Comparison of ENCODE assay signal across 9 cellular contexts in genomic region chr20:31606678-31606927, GRCh38. TPM values are rescaled to one million over a fixed set of nuclear protein-coding genes. Genes with fewer than 3 reads are reported as not detected.
DNase-seq lines count a peak whose midpoint lies in the region; ATAC-seq and TF ChIP-seq lines count a peak whose summit lies in the region.
"Had no signal": no experiment of that assay in that cellular context is flagged by ENCODE, and none has a peak within 500 bp of the region (broad histone marks: within the 10 kb centered on the region; RNA-seq: fewer than 3 reads in every experiment).

No MANE protein-coding gene starts in this region.

- intact Hi-C loops in psoas muscle (cut with DNase I): no loop called here
- intact Hi-C loops in left colon (cut with DNase I, micrococcal nuclease): no loop called here

- TF ChIP-seq CTCF in DND-41 (IDR thresholded peaks at IDR 0.05; ENCODE audit: borderline replicate concordance, extremely low read depth, low read length, poor library complexity, severe bottlenecking) (no peak), fibroblast of villous mesenchyme (IDR thresholded peaks at IDR 0.05; ENCODE audit: insufficient read depth, low read depth, low read length) (no peak), psoas muscle (IDR thresholded peaks at IDR 0.05) (no peak)

- H3K4me3 ChIP-seq in DND-41 (ENCODE audit: low read depth in 1 of 2, low read length in 2 of 2) (no peak overlapping the region), fibroblast of villous mesenchyme (ENCODE audit: low read depth, low read length) (peak overlapping the region; percentile 85), psoas muscle (peak overlapping the region; percentile 80)

- H3K79me2 ChIP-seq in DND-41 (ENCODE audit: insufficient read depth, low read length): no peaks in the 10 kb centered on the region

- no peak overlapping the region for H3K27ac Mint-ChIP-seq in T-helper 17 cell

- H3K4me1 Mint-ChIP-seq in T-helper 17 cell: peaks cover 26% of the 10 kb centered on the region

- H3K27ac ChIP-seq in DND-41 (ENCODE audit: low read length) (no peak overlapping the region), psoas muscle (peak overlapping the region; percentile 85)

- no peaks in the 10 kb centered on the region for H3K36me3 ChIP-seq in DND-41 (ENCODE audit: insufficient read depth, low read length)
- no peaks in the 10 kb centered on the region for H3K36me3 ChIP-seq in psoas muscle (ENCODE audit: insufficient read depth in 1 of 2, low read depth in 1 of 2)

- peak overlapping the region; percentile 62; the same call in 1 of the 2 replicates for H3K9ac ChIP-seq in DND-41 (ENCODE audit: low read depth, low read length)

- no peak overlapping the region for H2AFZ ChIP-seq in DND-41 (ENCODE audit: low read depth, low read length)

- ATAC-seq in DND-41 (ENCODE audit: insufficient read depth, low read depth) (no peak), T-helper 17 cell (no peak), psoas muscle (no peak), HG02588 (IDR thresholded peaks at IDR 0.05; ENCODE audit: unreplicated experiment) (no peak), HG03571 (IDR thresholded peaks at IDR 0.05; ENCODE audit: unreplicated experiment) (no peak), left colon (no peak)

- H3K27me3 Mint-ChIP-seq in T-helper 17 cell: peaks cover 40% of the 10 kb centered on the region

- DNase-seq in DND-41: no peak
- DNase-seq in T-helper 17 cell: no peak
- DNase-seq in fibroblast of villous mesenchyme (ENCODE audit: low read depth): no peak
- no peak for DNase-seq in psoas muscle
- no peak for DNase-seq in NCI-H128 (lab: John Stamatoyannopoulos, UW; ENCODE audit: unreplicated experiment)
- DNase-seq in left colon: no peak

- H3K9me3 ChIP-seq in DND-41 (ENCODE audit: insufficient read depth, low read length, severe bottlenecking): no peaks in the 10 kb centered on the region
- H3K9me3 ChIP-seq in T-helper 17 cell (ENCODE audit: control insufficient read depth, low read length, poor library complexity, severe bottlenecking): no peaks in the 10 kb centered on the region
- H3K9me3 ChIP-seq in psoas muscle: no peaks in the 10 kb centered on the region

- H3K4me1 ChIP-seq in DND-41 (ENCODE audit: insufficient read depth, low read length) (peaks cover 39% of the 10 kb centered on the region), psoas muscle (peaks cover 26% of the 10 kb centered on the region)

- peak overlapping the region; percentile 96 for H3K4me3 Mint-ChIP-seq in T-helper 17 cell

- peaks cover 26% of the 10 kb centered on the region for H3K27me3 ChIP-seq in DND-41 (ENCODE audit: insufficient read depth, low read length, poor library complexity)
- H3K27me3 ChIP-seq in psoas muscle (ENCODE audit: insufficient read depth in 3 of 3, low read length in 2 of 3): peaks cover 0 to 3% (median 2%) of the 10 kb centered on the region in 3 donors

- WGBS in psoas muscle, 3 donors: 65 to 67% (median 65%) methylated on average over 1 of the region's 1 CpG

- H4K20me1 ChIP-seq in DND-41 (ENCODE audit: insufficient read depth, low read length): no peaks in the 10 kb centered on the region

- peaks cover 2% of the 10 kb centered on the region for H3K36me3 Mint-ChIP-seq in T-helper 17 cell (ENCODE audit: low read depth)

- peak overlapping the region; percentile 97; the same call in 1 of the 2 replicates for H3K4me2 ChIP-seq in DND-41 (ENCODE audit: insufficient read depth, low read length)

RNA-seq across cellular contexts. Expression of gene ID1, which starts 1.5 kb away (rescaled TPM):
- 1 to 10 TPM; 3.5 to 6.8 TPM for total RNA-seq in T-helper 17 cell
- 18.0 and 27.2 TPM in 2 replicates for total RNA-seq in fibroblast of villous mesenchyme
- total RNA-seq in psoas muscle: 100 to 1,000 TPM in 2 of 4 donors, 10 to 100 TPM in 2; 25.1 to 129 (median 102) TPM
- 100 to 1,000 TPM in 1 of 3 donors, 10 to 100 TPM in 2; 45.1 to 574 (median 45.2) TPM for polyA plus RNA-seq in psoas muscle
- total RNA-seq in left colon: 100 to 1,000 TPM; 298 to 363 TPM

RNA-seq across cellular contexts. Expression of gene COX4I2, which starts 31.1 kb away (rescaled TPM):
- not detected for total RNA-seq in T-helper 17 cell
- total RNA-seq in fibroblast of villous mesenchyme: not detected in 2 replicates
- total RNA-seq in psoas muscle: 1 to 10 TPM; 3.5 to 8.1 (median 5.0) TPM
- 10 to 100 TPM in 2 of 3 donors, 1 to 10 TPM in 1; 7.0 to 13.2 (median 11.9) TPM for polyA plus RNA-seq in psoas muscle
- total RNA-seq in left colon: under 1 TPM in 1 of 2 donors, not detected in 1; 0.67 TPM
- total RNA-seq: M059J had no signal

Comparison
In these comparisons a context has a peak if more than half of its experiments do, and no peak if none do; other contexts are left out.
1. H3K4me3 ChIP-seq: peak in fibroblast of villous mesenchyme (single experiment) and psoas muscle (single experiment); none in DND-41 (0 of 2).